8 cellular contexts compared by ENCODE assay signal in the genomic region with DNA sequence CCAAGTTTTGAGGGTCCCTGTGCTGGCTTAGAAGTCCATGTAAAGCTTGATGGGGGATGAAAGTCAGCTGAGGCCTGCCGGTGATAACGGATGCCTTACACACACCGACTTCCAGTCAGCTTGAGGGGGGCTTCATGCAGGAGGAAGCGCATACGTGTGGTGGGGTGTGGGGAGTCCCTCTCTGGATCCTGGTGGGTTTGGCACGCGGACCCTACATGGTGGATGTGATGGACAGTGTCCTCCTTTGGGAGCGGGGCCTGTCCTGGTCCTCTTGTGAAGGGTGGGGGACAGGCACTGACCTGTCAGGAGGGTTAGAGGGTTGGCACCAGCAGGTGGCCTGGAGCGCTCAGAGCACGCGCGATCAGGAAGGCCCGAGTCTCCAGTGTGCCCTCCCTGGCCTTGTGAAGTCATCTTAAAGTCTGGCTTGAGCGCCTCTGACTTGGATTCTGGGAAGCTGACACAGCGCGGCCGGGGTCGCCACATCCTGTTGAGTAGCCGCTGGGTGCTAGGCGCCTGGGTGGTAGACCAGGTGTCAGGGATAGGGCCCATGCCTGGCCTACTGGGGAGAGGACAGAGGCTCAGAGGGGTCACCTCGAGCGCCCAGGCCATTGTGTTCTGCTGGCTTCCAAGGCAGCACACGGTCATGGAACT. TPM values are rescaled to one million over a fixed set of nuclear protein-coding genes. Genes with fewer than 3 reads are reported as not detected.
DNase-seq lines count a peak whose midpoint lies in the region; ATAC-seq and TF ChIP-seq lines count a peak whose summit lies in the region.

No MANE protein-coding gene starts in this region.

- peaks cover 11% of the 10 kb centered on the region for H4K20me1 ChIP-seq in mammary epithelial cell (ENCODE audit: insufficient read depth, low read length)

- H3K27ac Mint-ChIP-seq in neural crest cell (ENCODE audit: unreplicated experiment) = no peak overlapping the region

- H3K9me3 ChIP-seq in mammary epithelial cell (replicated peaks; ENCODE audit: insufficient read depth, low read length) = no peaks in the 10 kb centered on the region

- intact Hi-C loops in mammary epithelial cell (cut with micrococcal nuclease) = no loop called here

- no peaks in the 10 kb centered on the region for H3K27me3 ChIP-seq in mammary epithelial cell (ENCODE audit: insufficient read depth, low read length)

- in situ Hi-C loops in mammary epithelial cell (cut with MboI; ENCODE audit: low sequenced_read_pairs in 2 of 2) = no loop called here

- H3K9ac ChIP-seq in mammary epithelial cell (ENCODE audit: insufficient read depth, low read length) = no peak overlapping the region

- H3K4me3 Mint-ChIP-seq in neural crest cell = peak overlapping the region; percentile 96

- H3K4me3 ChIP-seq in LNCaP clone FGC (ENCODE audit: low read depth, low read length) (peak overlapping the region; percentile 93), mammary epithelial cell (replicated peaks in 1 of 3; ENCODE audit: insufficient read depth in 1 of 3, low read depth in 2 of 3, low read length in 3 of 3) (peak overlapping the region in 1 of 3 experiments; percentile 67)

- peak overlapping the region; percentile 99 for H3K27ac ChIP-seq in C4-2B
- H3K27ac ChIP-seq in mammary epithelial cell (ENCODE audit: insufficient read depth, low read depth, low read length) = no peak overlapping the region

- no peaks in the 10 kb centered on the region for H3K36me3 Mint-ChIP-seq in neural crest cell (ENCODE audit: low read depth)

- dilution Hi-C loops in mammary epithelial cell (cut with HindIII; ENCODE audit: low sequenced_read_pairs) = loop anchor here (5.0 to 10.0 kb wide), 4 partner anchors 88 to 255 kb away; a partner anchor contains a TSS

- H2AFZ ChIP-seq in mammary epithelial cell (ENCODE audit: low read depth, low read length) = no peak overlapping the region

- H3K4me1 Mint-ChIP-seq in neural crest cell = peaks cover 34% of the 10 kb centered on the region

- peaks cover 46% of the 10 kb centered on the region for H3K4me1 ChIP-seq in mammary epithelial cell (ENCODE audit: insufficient read depth, low read length)

- H3K79me2 ChIP-seq in mammary epithelial cell (ENCODE audit: insufficient read depth, low read length) = peaks cover 77% of the 10 kb centered on the region

- no peak for DNase-seq in LNCaP clone FGC (ENCODE audit: low read depth)
- no peak for DNase-seq in mammary epithelial cell
- no peak for DNase-seq in neural crest cell (ENCODE audit: low read depth, low spot score)
- no peak for DNase-seq in NCI-H526 (lab: John Stamatoyannopoulos, UW)
- no peak for DNase-seq in stimulated activated CD4-positive, alpha-beta T cell treated with anti-CD3 and anti-CD28 coated beads, Interleukin-4, amount 100 ng/mL, for 24 hours

- 79% methylated on average over 10 of the region's 23 CpGs for WGBS in mammary epithelial cell (ENCODE audit: low coverage, missing lambda C conversion rate)

- CTCF ChIA-PET in mammary epithelial cell (lab: Charles Lee; ENCODE audit: low non-redundant PET) = no interaction called here

- no peaks in the 10 kb centered on the region for H3K9me3 Mint-ChIP-seq in neural crest cell

- H3K36me3 ChIP-seq in mammary epithelial cell (ENCODE audit: insufficient read depth, low read length) = peaks cover 3% of the 10 kb centered on the region

- no TSS peak for BruUV-seq in mammary epithelial cell (replicated peaks; lab: Mats Ljungman, UMichigan)

- H3K4me2 ChIP-seq in mammary epithelial cell (ENCODE audit: insufficient read depth, low read depth, low read length) = peak overlapping the region; percentile 91

- no peak for TF ChIP-seq CTCF in C4-2B (conservative IDR thresholded peaks at IDR 0.05)
- no peak for TF ChIP-seq CTCF in LNCaP clone FGC (IDR thresholded peaks at IDR 0.05; ENCODE audit: control insufficient read depth, extremely low read depth, insufficient read depth)
- no peak for TF ChIP-seq CTCF in mammary epithelial cell (conservative IDR thresholded peaks at IDR 0.05 in 1 of 2, IDR thresholded peaks at IDR 0.05 in 1 of 2; ENCODE audit: extremely low read depth in 1 of 2, insufficient read depth in 1 of 2, low read depth in 1 of 2, low read length in 2 of 2)
- no peak for TF ChIP-seq CTCF in neural crest cell (conservative IDR thresholded peaks at IDR 0.05)

- ATAC-seq in HG03135 (IDR thresholded peaks at IDR 0.05; ENCODE audit: unreplicated experiment) = no peak
- no peak for ATAC-seq in GM21786 (IDR thresholded peaks at IDR 0.05; ENCODE audit: unreplicated experiment)

- no peaks in the 10 kb centered on the region for H3K27me3 Mint-ChIP-seq in neural crest cell (ENCODE audit: low read depth)

RNA-seq across cellular contexts. Expression of a gene that starts 2.9 kb away (rescaled TPM):
- total RNA-seq in mammary epithelial cell (100 to 1,000 TPM in 1 of 2 donors, 10 to 100 TPM in 1; 32.8 to 163 TPM), neural crest cell (146 and 157 TPM in 2 replicates)
- polyA plus RNA-seq in mammary epithelial cell = 56.3 TPM
- polyA minus RNA-seq in mammary epithelial cell = 238 TPM

RNA-seq across cellular contexts. Expression of a gene that starts 8.9 kb away (rescaled TPM):
- total RNA-seq in mammary epithelial cell (10 to 100 TPM in 1 of 2 donors, 1 to 10 TPM in 1; 4.2 to 19.5 TPM), neural crest cell (42.6 and 45.6 TPM in 2 replicates)
- polyA plus RNA-seq in mammary epithelial cell = 8.0 TPM
- not detected for polyA minus RNA-seq in mammary epithelial cell

RNA-seq across cellular contexts. Expression of a gene that starts 26.6 kb away (rescaled TPM):
- 10 to 100 TPM; 34.3 to 73.6 TPM for total RNA-seq in mammary epithelial cell
- 61.1 TPM for polyA plus RNA-seq in mammary epithelial cell
- 11.9 TPM for polyA minus RNA-seq in mammary epithelial cell
- total RNA-seq in neural crest cell = 89.7 and 90.6 TPM in 2 replicates

RNA-seq across cellular contexts. Expression of a gene that starts 27.9 kb away (rescaled TPM):
- total RNA-seq in mammary epithelial cell (100 to 1,000 TPM; 318 to 950 TPM), neural crest cell (1,578 and 1,580 TPM in 2 replicates)
- 2,121 TPM for polyA plus RNA-seq in mammary epithelial cell
- polyA minus RNA-seq in mammary epithelial cell = 372 TPM

RNA-seq across cellular contexts. Expression of a gene that starts 39.7 kb away (rescaled TPM):
- under 1 TPM; under 0.01 to 0.19 TPM for total RNA-seq in mammary epithelial cell
- polyA plus RNA-seq in mammary epithelial cell = 0.08 TPM
- not detected for polyA minus RNA-seq in mammary epithelial cell
- 39.2 and 43.0 TPM in 2 replicates for total RNA-seq in neural crest cell
